19 cellular contexts compared by ENCODE assay signal in genomic region chr12:10420334-10420733, GRCh38. TPM values are rescaled to one million over a fixed set of nuclear protein-coding genes. Genes with fewer than 3 reads are reported as not detected.
A peak's percentile ranks its signal among the peaks of the same experiment; 100 is the strongest.
DNase-seq lines count a peak whose midpoint lies in the region; ATAC-seq and TF ChIP-seq lines count a peak whose summit lies in the region.
"Not testable (repeated sequence)": the region's sequence is repeated elsewhere in the genome, so short reads cannot be mapped to it uniquely, and the experiment has no call there.
"Had no signal": no experiment of that assay in that cellular context is flagged by ENCODE, and none has a peak within 500 bp of the region (broad histone marks: within the 10 kb centered on the region; RNA-seq: fewer than 3 reads in every experiment).

Gene KLRC3, minus strand, starts transcription at chr12:10420595. Its CDS starts 45 bp downstream, at chr12:10420550.

- H3K27me3 Mint-ChIP-seq in activated naive CD8-positive, alpha-beta T cell treated with anti-CD3 and anti-CD28 coated beads, Interleukin-2, amount 50 U/mL, for 24 hours; natural killer cell (ENCODE audit: low read depth in 2 of 2): not testable (repeated sequence)

- peak within 1 kb of the TSS; percentile 42 for H3K4me3 ChIP-seq in choroid plexus epithelial cell (ENCODE audit: low read depth, low read length)

- H3K4me3 Mint-ChIP-seq in activated naive CD8-positive, alpha-beta T cell treated with anti-CD3 and anti-CD28 coated beads, Interleukin-2, amount 50 U/mL, for 24 hours, result peak within 1 kb of the TSS; percentile 74
- H3K4me3 Mint-ChIP-seq in natural killer cell, result peak within 1 kb of the TSS; percentile 43

- peaks cover 11% of the 10 kb centered on the region for H3K4me1 Mint-ChIP-seq in activated naive CD8-positive, alpha-beta T cell treated with anti-CD3 and anti-CD28 coated beads, Interleukin-2, amount 50 U/mL, for 24 hours
- H3K4me1 Mint-ChIP-seq in natural killer cell, result not testable (repeated sequence)

- not testable (repeated sequence) for H3K36me3 Mint-ChIP-seq in activated naive CD8-positive, alpha-beta T cell treated with anti-CD3 and anti-CD28 coated beads, Interleukin-2, amount 50 U/mL, for 24 hours (ENCODE audit: low read depth); natural killer cell

- not testable (repeated sequence) for TF ChIP-seq CTCF in choroid plexus epithelial cell (conservative IDR thresholded peaks at IDR 0.05; ENCODE audit: low read depth, low read length); natural killer cell (IDR thresholded peaks at IDR 0.05)

- intact Hi-C loops in natural killer cell (cut with micrococcal nuclease), result not testable (repeated sequence)

- H3K27ac Mint-ChIP-seq in activated naive CD8-positive, alpha-beta T cell treated with anti-CD3 and anti-CD28 coated beads, Interleukin-2, amount 50 U/mL, for 24 hours, result peak within 1 kb of the TSS; percentile 51
- H3K27ac Mint-ChIP-seq in natural killer cell, result peak within 1 kb of the TSS in 1 of 2 donors; percentile 74

- not testable (repeated sequence) for ATAC-seq in activated naive CD8-positive, alpha-beta T cell treated with anti-CD3 and anti-CD28 coated beads, Interleukin-2, amount 50 U/mL, for 24 hours
- ATAC-seq in natural killer cell, result peak in 1 of 3 donors; percentile 41

- DNase-seq in DMS53 treated with DMSO at 0.1 percent for 48 hours (lab: John Stamatoyannopoulos, UW; ENCODE audit: unreplicated experiment) (peak; percentile 76), HT1080 (ENCODE audit: low read depth) (peak; percentile 75), NCI-H510A treated with DMSO at 0.1 percent for 48 hours (lab: John Stamatoyannopoulos, UW) (peak; percentile 57), SW480 (ENCODE audit: low spot score) (peak; percentile 80), choroid plexus epithelial cell (ENCODE audit: low read depth) (peak; percentile 50)
- DNase-seq in activated naive CD8-positive, alpha-beta T cell treated with anti-CD3 and anti-CD28 coated beads, Interleukin-2, amount 50 U/mL, for 24 hours; natural killer cell: not testable (repeated sequence)

- H3K9me3 Mint-ChIP-seq in activated naive CD8-positive, alpha-beta T cell treated with anti-CD3 and anti-CD28 coated beads, Interleukin-2, amount 50 U/mL, for 24 hours; natural killer cell: not testable (repeated sequence)

RNA-seq across cellular contexts. Expression of gene KLRC3, which starts in this region (rescaled TPM):
- not detected in 2 replicates for total RNA-seq in HT1080 (2014; rRNA removed; shearing (Covaris generic))
- polyA plus RNA-seq in HT1080 (2015; cell fraction: cytosol; rRNA removed), result not detected in 2 replicates
- polyA plus RNA-seq in HT1080 (2015; cell fraction: nucleus; rRNA removed), result not detected in 2 replicates
- total RNA-seq in natural killer cell, result 10 to 100 TPM; 10.7 to 69.1 (median 49.8) TPM
- total RNA-seq: activated CD4-positive, alpha-beta memory T cell treated with anti-CD3 and anti-CD28 coated beads for 36 hours; activated T-helper 2 cell treated with anti-CD3 and anti-CD28 coated beads, Interferon-gamma antibody, Interleukin-2, Interleukin-4, amounts not matched to agents 10 μg/mL and 5 μg/mL and 100 μg/mL, durations not matched to agents 14 hours and 24 hours and 36 hours; cardiac septum; endodermal cell; esophagus mucosa; left ventricle myocardium superior; mesenteric fat pad; myocyte; progenitor cell of endocrine pancreas had no signal
- polyA plus RNA-seq: AG04450, BJ, keratinocyte had no signal

Comparison
In these comparisons a context has a peak if more than half of its experiments do, and no peak if none do; other contexts are left out.
1. RNA of gene KLRC3 (total RNA-seq): 10.7 to 69.1 TPM in natural killer cell; not detected in HT1080; every median in the first group is over 10 times any median in the second.
2. Peak in DNase-seq in HT1080; RNA of the gene not detected or under 1 TPM.